In the genomic region with DNA sequence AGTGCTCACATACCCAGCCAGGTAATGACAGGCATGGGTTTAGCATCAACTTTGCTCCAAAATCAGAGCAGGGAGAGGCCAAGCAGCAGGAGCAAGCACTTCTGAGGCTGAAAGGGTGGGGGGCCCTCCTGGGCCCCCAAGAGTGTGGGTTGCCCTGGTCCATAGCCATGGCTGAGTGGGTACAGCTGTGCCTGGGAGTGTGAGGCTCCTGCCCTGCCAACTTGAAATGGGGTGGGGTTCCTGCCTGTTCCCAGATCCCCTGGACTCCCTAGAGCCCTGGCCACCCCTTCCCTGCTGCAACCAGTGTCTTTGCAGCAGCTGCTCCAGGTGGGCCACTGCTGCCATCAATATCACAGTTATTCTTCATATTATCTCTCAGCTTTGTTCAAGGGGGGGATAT, we compare ENCODE assay signal across 21 cellular contexts.
"Had no signal": no experiment of that assay in that cellular context is flagged by ENCODE, and none has a peak within 500 bp of the region (broad histone marks: within the 10 kb centered on the region; RNA-seq: fewer than 3 reads in every experiment).

No MANE protein-coding gene starts in this region.

- H3K36me3 ChIP-seq: SJSA1 had no signal

- DNase-seq: KBM-7, NCI-H1092, NCI-H1105 treated with DMSO at 0.1 percent for 48 hours, NCI-H1417 treated with DMSO at 0.1 percent for 48 hours, NCI-H146, NCI-H1694 treated with DMSO at 0.1 percent for 48 hours, NCI-H2029, NCI-H2081 treated with DMSO at 0.1 percent for 48 hours, NCI-H2171, NCI-H446, NCI-H510A, NCI-H524 treated with DMSO at 0.1 percent for 48 hours, NCI-H69, NCI-H774, Right ventricle myocardium superior, RPMI8226, SIG-M5 had no signal

- H3K4me1 ChIP-seq: SJSA1 had no signal

- FAIRE-seq: HTR-8/SVneo had no signal

- H3K9me3 ChIP-seq: SJSA1 had no signal

- H3K27me3 ChIP-seq: SJSA1 had no signal

- H3K4me3 ChIP-seq: SJSA1, SK-N-MC had no signal

- H3K27ac ChIP-seq: HL-60, SJSA1, SK-N-MC had no signal
